ENCODE assay signal across 16 cellular contexts in the genomic region with DNA sequence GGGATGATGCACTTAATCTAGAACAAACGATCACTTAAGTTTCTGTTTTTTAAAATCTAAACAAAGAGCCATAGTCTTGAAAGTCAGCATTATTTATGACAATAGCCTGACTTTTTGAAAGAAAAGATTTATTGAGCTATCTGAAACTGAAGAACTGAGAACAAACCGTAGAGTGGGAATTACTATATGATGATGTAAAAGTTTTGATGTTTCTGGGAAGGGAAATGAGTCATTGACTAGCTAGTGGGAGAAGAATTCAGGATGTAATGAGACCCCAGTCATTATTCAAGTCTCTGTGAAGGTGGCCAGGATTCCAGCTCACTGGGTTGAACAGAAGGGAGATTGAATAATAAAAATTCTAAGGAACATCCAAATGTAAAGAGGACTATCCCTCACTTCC.
A peak's percentile ranks its signal among the peaks of the same experiment; 100 is the strongest.
DNase-seq lines count a peak whose midpoint lies in the region; TF ChIP-seq lines count a peak whose summit lies in the region.
"Had no signal": no experiment of that assay in that cellular context is flagged by ENCODE, and none has a peak within 500 bp of the region (broad histone marks: within the 10 kb centered on the region; RNA-seq: fewer than 3 reads in every experiment).

No MANE protein-coding gene starts in this region.

- in situ Hi-C loops in GM13977 (cut with MboI; ENCODE audit: low pct_unique_long_range_greater_than_20kb, low sequenced_read_pairs, unreplicated experiment): no loop called here

- TF ChIP-seq CTCF in glutamatergic neuron (IDR thresholded peaks at IDR 0.05; ENCODE audit: partially characterized antibody, unreplicated experiment) (no peak), GM13977 (IDR thresholded peaks at IDR 0.05; ENCODE audit: extremely low read depth, insufficient read depth, missing control alignments) (no peak)

- DNase-seq in ELR (ENCODE audit: low read depth) (peak; percentile 92), RPMI7951 (ENCODE audit: low read depth) (peak; percentile 1), epithelial cell of prostate (ENCODE audit: low read depth, low spot score) (peak; percentile 73), non-pigmented ciliary epithelial cell (ENCODE audit: low read depth) (peak; percentile 77), T-helper 1 cell (no peak), glutamatergic neuron (no peak), GM13977 (ENCODE audit: low spot score) (no peak)
- no peak for DNase-seq in activated naive CD4-positive, alpha-beta T cell treated with anti-CD3 and anti-CD28 coated beads, Interleukin-2, amount 10 ng/mL, durations not matched to agents 7 days and 5 days
- DNase-seq: activated CD4-positive, alpha-beta memory T cell treated with anti-CD3 and anti-CD28 coated beads, Interleukin-2, amount 10 ng/mL, durations not matched to agents 7 days and 5 days; Caco-2; left cardiac atrium; NCI-H82; pancreas; T-helper 17 cell had no signal

- H3K4me1 Mint-ChIP-seq in glutamatergic neuron (ENCODE audit: low read depth, unreplicated experiment): peaks cover 8% of the 10 kb centered on the region
- no peaks in the 10 kb centered on the region for H3K4me1 Mint-ChIP-seq in activated naive CD4-positive, alpha-beta T cell treated with anti-CD3 and anti-CD28 coated beads, Interleukin-2, amount 10 ng/mL, durations not matched to agents 7 days and 5 days
- H3K4me1 Mint-ChIP-seq: activated CD4-positive, alpha-beta memory T cell treated with anti-CD3 and anti-CD28 coated beads, Interleukin-2, amount 10 ng/mL, durations not matched to agents 7 days and 5 days; T-helper 17 cell had no signal

- H3K27ac ChIP-seq in epithelial cell of prostate: peak overlapping the region; percentile 94
- H3K27ac ChIP-seq: HL-60, pancreas, thoracic aorta had no signal

- H3K9me3 Mint-ChIP-seq in glutamatergic neuron (ENCODE audit: unreplicated experiment): peaks cover 3% of the 10 kb centered on the region
- H3K9me3 Mint-ChIP-seq in activated naive CD4-positive, alpha-beta T cell treated with anti-CD3 and anti-CD28 coated beads, Interleukin-2, amount 10 ng/mL, durations not matched to agents 7 days and 5 days: no peaks in the 10 kb centered on the region
- H3K9me3 Mint-ChIP-seq: activated CD4-positive, alpha-beta memory T cell treated with anti-CD3 and anti-CD28 coated beads, Interleukin-2, amount 10 ng/mL, durations not matched to agents 7 days and 5 days had no signal

- H3K27ac Mint-ChIP-seq in glutamatergic neuron (ENCODE audit: unreplicated experiment): no peak overlapping the region
- H3K27ac Mint-ChIP-seq in activated naive CD4-positive, alpha-beta T cell treated with anti-CD3 and anti-CD28 coated beads, Interleukin-2, amount 10 ng/mL, durations not matched to agents 7 days and 5 days: no peak overlapping the region
- H3K27ac Mint-ChIP-seq: activated CD4-positive, alpha-beta memory T cell treated with anti-CD3 and anti-CD28 coated beads, Interleukin-2, amount 10 ng/mL, durations not matched to agents 7 days and 5 days; T-helper 17 cell had no signal

- H3K36me3 Mint-ChIP-seq in glutamatergic neuron (ENCODE audit: unreplicated experiment): no peaks in the 10 kb centered on the region
- no peaks in the 10 kb centered on the region for H3K36me3 Mint-ChIP-seq in activated naive CD4-positive, alpha-beta T cell treated with anti-CD3 and anti-CD28 coated beads, Interleukin-2, amount 10 ng/mL, durations not matched to agents 7 days and 5 days

- CTCF ChIA-PET in activated naive CD4-positive, alpha-beta T cell treated with anti-CD3 and anti-CD28 coated beads, Interleukin-2, amount 10 ng/mL, durations not matched to agents 7 days and 5 days (lab: Charles Lee): no interaction called here

- H3K4me3 Mint-ChIP-seq in glutamatergic neuron (ENCODE audit: unreplicated experiment): no peak overlapping the region
- no peak overlapping the region for H3K4me3 Mint-ChIP-seq in activated naive CD4-positive, alpha-beta T cell treated with anti-CD3 and anti-CD28 coated beads, Interleukin-2, amount 10 ng/mL, durations not matched to agents 7 days and 5 days
- H3K4me3 Mint-ChIP-seq: activated CD4-positive, alpha-beta memory T cell treated with anti-CD3 and anti-CD28 coated beads, Interleukin-2, amount 10 ng/mL, durations not matched to agents 7 days and 5 days; T-helper 17 cell had no signal

- peaks cover 9% of the 10 kb centered on the region for H3K27me3 Mint-ChIP-seq in glutamatergic neuron (ENCODE audit: unreplicated experiment)
- H3K27me3 Mint-ChIP-seq in activated naive CD4-positive, alpha-beta T cell treated with anti-CD3 and anti-CD28 coated beads, Interleukin-2, amount 10 ng/mL, durations not matched to agents 7 days and 5 days: no peaks in the 10 kb centered on the region
- H3K27me3 Mint-ChIP-seq: activated CD4-positive, alpha-beta memory T cell treated with anti-CD3 and anti-CD28 coated beads, Interleukin-2, amount 10 ng/mL, durations not matched to agents 7 days and 5 days had no signal

Comparison
In these comparisons a context has a peak if more than half of its experiments do, and no peak if none do; other contexts are left out.
1. DNase-seq: peak in ELR (single experiment), RPMI7951 (single experiment), epithelial cell of prostate (single experiment) and non-pigmented ciliary epithelial cell (single experiment); none in T-helper 1 cell (0 of 5), glutamatergic neuron (single experiment), activated naive CD4-positive, alpha-beta T cell treated with anti-CD3 and anti-CD28 coated beads, Interleukin-2, amount 10 ng/mL, durations not matched to agents 7 days and 5 days (single experiment) and GM13977 (single experiment).